In genomic region chr22:19018256-19018655, GRCh38 we compare ENCODE assay signal across 1 cellular context.
A peak's percentile ranks its signal among the peaks of the same experiment; 100 is the strongest.
TF ChIP-seq lines count a peak whose summit lies in the region.

No MANE protein-coding gene starts in this region.

TF ChIP-seq in K562, 482 proteins besides CTCF, POLR2A, EP300 and RAD21 (continued from another document):
- no peak for TF ChIP-seq ZNF449 (CRISPR knock-in tag; IDR thresholded peaks at IDR 0.05)
- no peak for TF ChIP-seq THRB (CRISPR knock-in tag; conservative IDR thresholded peaks at IDR 0.05)
- no peak for TF ChIP-seq HLTF (IDR thresholded peaks at IDR 0.05)
- no peak for TF ChIP-seq YY1 (IDR thresholded peaks at IDR 0.05; ENCODE audit: borderline replicate concordance in 1 of 3, control insufficient read depth in 1 of 3, extremely low read depth in 1 of 3, insufficient read depth in 3 of 3, insufficient read length in 1 of 3, insufficient replicate concordance in 2 of 3, low read depth in 1 of 3, low read length in 2 of 3)
- TF ChIP-seq ATF3 (IDR thresholded peaks at IDR 0.05): no peak
- TF ChIP-seq ATF3 (CRISPR knock-in tag; conservative IDR thresholded peaks at IDR 0.05): no peak
- TF ChIP-seq ZBTB33 (CRISPR knock-in tag; IDR thresholded peaks at IDR 0.05): no peak
- no peak for TF ChIP-seq TSC22D4 (tag; IDR thresholded peaks at IDR 0.05)
- TF ChIP-seq CHD1 (IDR thresholded peaks at IDR 0.05; ENCODE audit: low read length): peak; percentile 10
- TF ChIP-seq JUN (IDR thresholded peaks at IDR 0.05; ENCODE audit: borderline replicate concordance, low read depth, low read length): no peak
- no peak for TF ChIP-seq JUN (CRISPR knock-in tag; IDR thresholded peaks at IDR 0.05; ENCODE audit: borderline replicate concordance)
- no peak for TF ChIP-seq CAMTA2 (CRISPR knock-in tag; conservative IDR thresholded peaks at IDR 0.05)
- TF ChIP-seq ELK1 (CRISPR knock-in tag; IDR thresholded peaks at IDR 0.05): peak; percentile 38; the same call in 1 of the 2 replicates
- no peak for TF ChIP-seq GTF3C2 (IDR thresholded peaks at IDR 0.05; ENCODE audit: borderline replicate concordance, extremely low read depth, insufficient read length)
- TF ChIP-seq LARP7 (IDR thresholded peaks at IDR 0.05): no peak
- no peak for TF ChIP-seq ZNF184 (CRISPR knock-in tag; IDR thresholded peaks at IDR 0.05)
- TF ChIP-seq CBX1 (IDR thresholded peaks at IDR 0.05; ENCODE audit: low read depth): no peak
- no peak for TF ChIP-seq MCM5 (IDR thresholded peaks at IDR 0.05; ENCODE audit: low read depth)
- no peak for TF ChIP-seq PTTG1 (tag; IDR thresholded peaks at IDR 0.05; ENCODE audit: low read depth)
- no peak for TF ChIP-seq ZC3H11A (IDR thresholded peaks at IDR 0.05; ENCODE audit: low read depth, low read length)
- no peak for TF ChIP-seq SRSF9 (IDR thresholded peaks at IDR 0.05; ENCODE audit: borderline replicate concordance, low read depth, low read length)
- no peak for TF ChIP-seq ZNF324 (CRISPR knock-in tag; IDR thresholded peaks at IDR 0.05)
- no peak for TF ChIP-seq MLX (CRISPR knock-in tag; conservative IDR thresholded peaks at IDR 0.05)
